1 cellular context compared by ENCODE assay signal in the genomic region with DNA sequence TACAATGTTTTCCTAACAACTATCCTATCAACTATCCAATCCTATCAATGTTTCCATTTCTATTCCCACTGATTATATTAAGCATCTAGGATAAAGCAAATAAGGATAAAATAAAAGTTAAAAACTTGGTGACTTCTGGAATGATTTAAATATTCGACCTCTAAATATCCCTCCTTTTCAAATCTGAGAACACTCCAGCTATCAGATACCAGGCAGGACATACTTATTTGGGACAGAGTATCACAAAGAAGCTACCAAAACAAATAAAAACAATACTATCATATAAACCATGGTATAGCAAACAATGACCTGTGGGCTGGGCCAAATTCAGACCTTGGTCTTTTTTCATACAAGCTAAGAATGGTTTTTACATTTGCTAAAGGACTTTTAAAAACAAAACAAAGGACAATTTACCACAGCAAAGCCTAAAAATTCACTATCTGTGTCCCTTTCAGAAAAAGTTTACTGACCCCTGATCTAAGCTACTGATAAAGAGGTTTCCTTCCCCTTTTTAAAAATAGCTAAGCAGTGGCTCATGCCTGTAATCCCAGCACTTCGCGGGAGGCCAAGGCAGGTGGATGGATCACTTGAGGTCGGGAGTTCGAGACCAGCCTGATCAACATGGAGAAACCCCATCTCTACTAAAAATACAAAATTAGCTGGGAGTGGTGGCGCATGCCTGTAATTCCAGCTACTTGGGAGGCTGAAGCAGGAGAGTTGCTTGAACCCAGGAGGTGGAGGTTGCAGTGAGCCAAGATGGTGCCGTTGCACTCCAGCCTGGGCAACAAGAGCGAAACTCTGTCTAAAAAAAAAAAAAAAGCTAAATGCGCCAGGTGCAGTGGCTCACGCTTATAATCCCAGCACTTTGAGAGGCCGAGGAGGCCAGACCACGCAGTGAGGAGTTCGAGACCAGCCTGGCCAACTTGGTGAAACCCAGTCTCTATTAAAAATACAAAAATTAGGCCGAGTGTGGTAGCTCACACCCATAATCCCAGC.
TF ChIP-seq lines count a peak whose summit lies in the region.

No MANE protein-coding gene starts in this region.

TF ChIP-seq in K562, 482 proteins besides CTCF, POLR2A, EP300 and RAD21 (continued from another document):
- TF ChIP-seq SMC3 (conservative IDR thresholded peaks at IDR 0.05; ENCODE audit: insufficient read depth, low read depth, low read length), result no peak
- TF ChIP-seq, protein P1, sequence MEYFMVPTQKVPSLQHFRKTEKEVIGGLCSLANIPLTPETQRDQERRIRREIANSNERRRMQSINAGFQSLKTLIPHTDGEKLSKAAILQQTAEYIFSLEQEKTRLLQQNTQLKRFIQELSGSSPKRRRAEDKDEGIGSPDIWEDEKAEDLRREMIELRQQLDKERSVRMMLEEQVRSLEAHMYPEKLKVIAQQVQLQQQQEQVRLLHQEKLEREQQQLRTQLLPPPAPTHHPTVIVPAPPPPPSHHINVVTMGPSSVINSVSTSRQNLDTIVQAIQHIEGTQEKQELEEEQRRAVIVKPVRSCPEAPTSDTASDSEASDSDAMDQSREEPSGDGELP (CRISPR knock-in tag; IDR thresholded peaks at IDR 0.05; ENCODE audit: borderline replicate concordance), result peak; percentile 40; the same call in 1 of the 2 replicates
- no peak for TF ChIP-seq IFI16 (CRISPR knock-in tag; IDR thresholded peaks at IDR 0.05)
- peak; percentile 98 for TF ChIP-seq ADNP (tag; IDR thresholded peaks at IDR 0.05)
- peak; percentile 37; the same call in 1 of the 2 replicates for TF ChIP-seq GABPB1 (CRISPR knock-in tag; IDR thresholded peaks at IDR 0.05)
- no peak for TF ChIP-seq SIN3A (IDR thresholded peaks at IDR 0.05; ENCODE audit: borderline replicate concordance in 2 of 2, control insufficient read depth in 1 of 2, low read depth in 2 of 2, low read length in 2 of 2)
- TF ChIP-seq, protein P2, sequence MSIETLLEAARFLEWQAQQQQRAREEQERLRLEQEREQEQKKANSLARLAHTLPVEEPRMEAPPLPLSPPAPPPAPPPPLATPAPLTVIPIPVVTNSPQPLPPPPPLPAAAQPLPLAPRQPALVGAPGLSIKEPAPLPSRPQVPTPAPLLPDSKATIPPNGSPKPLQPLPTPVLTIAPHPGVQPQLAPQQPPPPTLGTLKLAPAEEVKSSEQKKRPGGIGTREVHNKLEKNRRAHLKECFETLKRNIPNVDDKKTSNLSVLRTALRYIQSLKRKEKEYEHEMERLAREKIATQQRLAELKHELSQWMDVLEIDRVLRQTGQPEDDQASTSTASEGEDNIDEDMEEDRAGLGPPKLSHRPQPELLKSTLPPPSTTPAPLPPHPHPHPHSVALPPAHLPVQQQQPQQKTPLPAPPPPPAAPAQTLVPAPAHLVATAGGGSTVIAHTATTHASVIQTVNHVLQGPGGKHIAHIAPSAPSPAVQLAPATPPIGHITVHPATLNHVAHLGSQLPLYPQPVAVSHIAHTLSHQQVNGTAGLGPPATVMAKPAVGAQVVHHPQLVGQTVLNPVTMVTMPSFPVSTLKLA (conservative IDR thresholded peaks at IDR 0.05), result 0 out of 4 replicates have a peak, but pooled peaks of 1 of the 2 experiments have one; percentile 18
- TF ChIP-seq HLTF (IDR thresholded peaks at IDR 0.05), result no peak
- peak; percentile 83 for TF ChIP-seq ARID1B (IDR thresholded peaks at IDR 0.05)
- no peak for TF ChIP-seq ZNF436 (CRISPR knock-in tag; IDR thresholded peaks at IDR 0.05)
- TF ChIP-seq L3MBTL2 (IDR thresholded peaks at IDR 0.05), result peak; percentile 89
- TF ChIP-seq NR2C1 (IDR thresholded peaks at IDR 0.05), result no peak; the same call in 1 of the 2 replicates
- 0 out of 2 replicates have a peak, but pooled peaks have one; percentile 48 for TF ChIP-seq NR2C1 (tag; IDR thresholded peaks at IDR 0.05)
- 0 out of 2 replicates have a peak, but pooled peaks have one; percentile 24 for TF ChIP-seq ZFX (CRISPR knock-in tag; IDR thresholded peaks at IDR 0.05)
- no peak for TF ChIP-seq BRD4 (IDR thresholded peaks at IDR 0.05)
- TF ChIP-seq, protein P3, sequence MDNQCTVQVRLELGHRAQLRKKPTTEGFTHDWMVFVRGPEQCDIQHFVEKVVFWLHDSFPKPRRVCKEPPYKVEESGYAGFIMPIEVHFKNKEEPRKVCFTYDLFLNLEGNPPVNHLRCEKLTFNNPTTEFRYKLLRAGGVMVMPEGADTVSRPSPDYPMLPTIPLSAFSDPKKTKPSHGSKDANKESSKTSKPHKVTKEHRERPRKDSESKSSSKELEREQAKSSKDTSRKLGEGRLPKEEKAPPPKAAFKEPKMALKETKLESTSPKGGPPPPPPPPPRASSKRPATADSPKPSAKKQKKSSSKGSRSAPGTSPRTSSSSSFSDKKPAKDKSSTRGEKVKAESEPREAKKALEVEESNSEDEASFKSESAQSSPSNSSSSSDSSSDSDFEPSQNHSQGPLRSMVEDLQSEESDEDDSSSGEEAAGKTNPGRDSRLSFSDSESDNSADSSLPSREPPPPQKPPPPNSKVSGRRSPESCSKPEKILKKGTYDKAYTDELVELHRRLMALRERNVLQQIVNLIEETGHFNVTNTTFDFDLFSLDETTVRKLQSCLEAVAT (IDR thresholded peaks at IDR 0.05), result peak in 1 of 2 experiments; percentile 16; a peak in 1 of 4 replicates
- peak in 1 of 2 experiments; percentile 76; a peak in 1 of 4 replicates for TF ChIP-seq TBL1XR1 (IDR thresholded peaks at IDR 0.05; ENCODE audit: low read length in 2 of 2)
- TF ChIP-seq ZBTB7A (IDR thresholded peaks at IDR 0.05; ENCODE audit: borderline replicate concordance, control insufficient read depth, low read depth, low read length), result no peak
- TF ChIP-seq MCM2 (IDR thresholded peaks at IDR 0.05; ENCODE audit: low read depth), result no peak
- TF ChIP-seq TEAD1 (CRISPR knock-in tag; IDR thresholded peaks at IDR 0.05), result 0 out of 4 replicates have a peak, but pooled peaks of 1 of the 2 experiments have one; percentile 49
- no peak for TF ChIP-seq HMG20B (CRISPR knock-in tag; IDR thresholded peaks at IDR 0.05)
- no peak for TF ChIP-seq ZNF146 (CRISPR knock-in tag; IDR thresholded peaks at IDR 0.05; ENCODE audit: unreplicated experiment)
- no peak for TF ChIP-seq XRCC5 (IDR thresholded peaks at IDR 0.05; ENCODE audit: low read depth, low read length)
- TF ChIP-seq PHF8 (IDR thresholded peaks at IDR 0.05; ENCODE audit: borderline replicate concordance, low read length), result no peak
- TF ChIP-seq NR2C2 (CRISPR knock-in tag; IDR thresholded peaks at IDR 0.05), result no peak
- peak; percentile 70 for TF ChIP-seq NR2C2 (tag; IDR thresholded peaks at IDR 0.05)
- no peak for TF ChIP-seq THRAP3 (IDR thresholded peaks at IDR 0.05; ENCODE audit: borderline replicate concordance)
